Comparison of ENCODE assay signal across 2 cellular contexts in genomic region chr9:92164490-92164889, GRCh38.
TF ChIP-seq lines count a peak whose summit lies in the region.

No MANE protein-coding gene starts in this region.

TF ChIP-seq in IMR-90, 13 proteins besides CTCF, POLR2A, EP300 and RAD21:
- TF ChIP-seq ELK1 (IDR thresholded peaks at IDR 0.05; ENCODE audit: borderline replicate concordance, low read depth, low read length) (no peak), MXI1 (IDR thresholded peaks at IDR 0.05; ENCODE audit: borderline replicate concordance, low read depth, low read length) (no peak), RCOR1 (IDR thresholded peaks at IDR 0.05; ENCODE audit: insufficient replicate concordance, low read length) (no peak), FOS (IDR thresholded peaks at IDR 0.05; ENCODE audit: low read depth, low read length) (no peak), RFX5 (IDR thresholded peaks at IDR 0.05; ENCODE audit: low read depth, low read length) (no peak), CHD1 (IDR thresholded peaks at IDR 0.05; ENCODE audit: low read depth, low read length) (no peak), BHLHE40 (IDR thresholded peaks at IDR 0.05; ENCODE audit: low read depth, low read length) (no peak), MAFK (IDR thresholded peaks at IDR 0.05; ENCODE audit: low read depth, low read length) (no peak), NFE2L2 (IDR thresholded peaks at IDR 0.05; ENCODE audit: low read depth, low read length) (no peak)

TF ChIP-seq in K562, 482 proteins besides CTCF, POLR2A, EP300 and RAD21:
- TF ChIP-seq ATF7 (IDR thresholded peaks at IDR 0.05), result 0 out of 2 replicates have a peak, but pooled peaks have one; percentile 30
- TF ChIP-seq ATF3 (IDR thresholded peaks at IDR 0.05), result peak; percentile 56; the same call in 1 of the 2 replicates
- TF ChIP-seq ATF3 (CRISPR knock-in tag; conservative IDR thresholded peaks at IDR 0.05), result no peak
- no peak for TF ChIP-seq REST (CRISPR knock-in tag; IDR thresholded peaks at IDR 0.05; ENCODE audit: low read depth)
